34 cellular contexts compared by ENCODE assay signal in the genomic region with DNA sequence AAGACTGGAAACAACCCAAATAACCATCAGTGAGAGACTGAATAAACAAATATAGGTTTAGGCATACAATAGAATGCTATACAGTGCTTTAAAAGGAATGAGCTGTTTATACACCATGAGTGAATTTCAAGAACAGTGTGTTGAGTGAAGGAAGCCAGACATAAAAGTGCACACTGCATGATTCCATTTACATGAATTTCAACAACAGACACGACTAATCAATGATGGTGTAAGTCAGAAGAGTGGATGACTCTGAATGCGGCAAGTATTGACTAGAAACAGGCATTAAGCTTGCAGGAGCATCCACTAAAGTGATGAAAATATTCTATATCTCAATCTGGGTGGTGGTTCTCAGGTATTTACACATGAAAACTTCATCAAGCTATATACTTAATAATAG.
"Had no signal": no experiment of that assay in that cellular context is flagged by ENCODE, and none has a peak within 500 bp of the region (broad histone marks: within the 10 kb centered on the region; RNA-seq: fewer than 3 reads in every experiment).

No MANE protein-coding gene starts in this region.

- H3K9me3 ChIP-seq: esophagus muscularis mucosa, gastrocnemius medialis, pancreas, prostate gland, thyroid gland, upper lobe of left lung, vagina had no signal

- H2AFZ ChIP-seq: hepatocyte had no signal

- H3K4me2 ChIP-seq: hepatocyte had no signal

- H3K27ac ChIP-seq: brain microvascular endothelial cell, esophagus muscularis mucosa, gastrocnemius medialis, hepatocyte, pancreas, prostate gland, thyroid gland, upper lobe of left lung, vagina had no signal

- H3K4me3 ChIP-seq: esophagus muscularis mucosa, gastrocnemius medialis, hepatocyte, pancreas, prostate gland, thyroid gland, upper lobe of left lung, vagina had no signal

- FAIRE-seq: endothelial cell of umbilical vein, pancreas, small intestine had no signal

- ATAC-seq: activated CD8-positive, alpha-beta T cell treated with anti-CD3 and anti-CD28 coated beads for 36 hours; activated naive CD4-positive, alpha-beta T cell treated with anti-CD3 and anti-CD28 coated beads, Interleukin-2, amount 50 U/mL, for 72 hours; activated T-cell treated with anti-CD3 and anti-CD28 coated beads, Interleukin-2, amount 50 U/mL, for 72 hours; gastrocnemius medialis; left cardiac atrium; left ventricle myocardium superior; pancreas; sciatic nerve; stimulated activated effector memory CD8-positive, alpha-beta T cell treated with anti-CD3 and anti-CD28 coated beads, Interleukin-12 subunit alpha, Interleukin-12 subunit beta, amount 100 ng/mL, for 72 hours; stimulated activated naive CD8-positive, alpha-beta T cell treated with anti-CD3 and anti-CD28 coated beads, Interleukin-15, amount 100 ng/mL, for 72 hours; T-helper 17 cell; WTC11 had no signal

- H3K27me3 ChIP-seq: brain microvascular endothelial cell, esophagus muscularis mucosa, gastrocnemius medialis, hepatocyte, pancreas, thyroid gland, upper lobe of left lung, vagina had no signal

- H3K36me3 ChIP-seq: brain microvascular endothelial cell, esophagus muscularis mucosa, gastrocnemius medialis, pancreas, prostate gland, thyroid gland, upper lobe of left lung, vagina had no signal

- H3K4me1 ChIP-seq: esophagus muscularis mucosa, gastrocnemius medialis, pancreas, prostate gland, thyroid gland, upper lobe of left lung, vagina had no signal

- DNase-seq: activated CD4-positive, alpha-beta T cell treated with anti-CD3 and anti-CD28 coated beads, Interleukin-2, amount 50 U/mL, for 1 hour; activated CD8-positive, alpha-beta T cell treated with anti-CD3 and anti-CD28 coated beads for 36 hours; activated naive CD4-positive, alpha-beta T cell; activated T-cell treated with anti-CD3 and anti-CD28 coated beads, Interleukin-2, amount 50 U/mL, for 72 hours; anterior cingulate cortex; brain microvascular endothelial cell; central memory CD4-positive, alpha-beta T cell; gastrocnemius medialis; glutamatergic neuron; islet precursor cell; left cardiac atrium; left ventricle myocardium superior; mammary epithelial cell; naive B cell; nephron progenitor cell; pancreas; retina; small intestine; stimulated activated CD4-positive, alpha-beta T cell treated with anti-CD3 and anti-CD28 coated beads, Interleukin-4, amount 100 ng/mL, for 24 hours; stimulated activated naive CD8-positive, alpha-beta T cell treated with anti-CD3 and anti-CD28 coated beads, Interleukin-15, amount 100 ng/mL, for 72 hours; substantia nigra; T-helper 17 cell; T1000; thyroid gland; upper lobe of left lung had no signal
